ENCODE assay signal across 24 cellular contexts in the genomic region with DNA sequence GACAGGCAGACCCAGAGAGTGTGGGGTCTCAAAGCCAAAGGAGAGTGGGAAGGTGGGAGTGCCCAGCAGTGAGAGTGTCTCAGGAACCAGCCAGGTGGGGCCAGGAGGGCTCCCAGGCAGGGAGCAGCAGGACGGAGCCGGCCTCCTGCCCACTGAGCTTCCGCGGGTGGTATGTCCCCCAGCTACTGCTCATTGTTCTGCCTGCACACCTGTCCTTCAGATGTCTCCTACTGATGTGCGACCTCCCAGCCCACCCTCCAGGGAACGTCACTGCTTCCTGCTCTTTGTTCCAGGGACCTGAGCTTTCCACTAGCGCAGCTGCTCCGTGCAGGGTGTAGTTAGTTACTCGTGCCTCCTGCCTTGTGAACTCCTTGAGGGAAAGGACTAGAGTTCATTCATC.
DNase-seq lines count a peak whose midpoint lies in the region; FAIRE-seq and TF ChIP-seq lines count a peak whose summit lies in the region.
"Had no signal": no experiment of that assay in that cellular context is flagged by ENCODE, and none has a peak within 500 bp of the region (broad histone marks: within the 10 kb centered on the region; RNA-seq: fewer than 3 reads in every experiment).

No MANE protein-coding gene starts in this region.

- no peak for TF ChIP-seq RAD21 in H1 (IDR thresholded peaks at IDR 0.05 in 1 of 2, conservative IDR thresholded peaks at IDR 0.05 in 1 of 2; ENCODE audit: low read depth in 2 of 2, low read length in 2 of 2)

- H3K9me3 ChIP-seq in BLaER1 treated with 17β-estradiol and CSF1 and Interleukin-3, amounts not matched to agents 10 nM and 100 nM (replicated peaks in 1 of 11), result peaks cover 10 to 24% (median 13%) of the 10 kb centered on the region in 11 experiments
- no peaks in the 10 kb centered on the region for H3K9me3 ChIP-seq in H9 (ENCODE audit: control insufficient read depth, low read depth, low read length)
- H3K9me3 ChIP-seq in H1 (ENCODE audit: insufficient read depth in 2 of 2, low read depth in 1 of 2, low read length in 1 of 2), result no peaks in the 10 kb centered on the region
- H3K9me3 ChIP-seq: thoracic aorta had no signal

- no peak for TF ChIP-seq POLR2A in H1 (IDR thresholded peaks at IDR 0.05; ENCODE audit: control extremely low read depth in 1 of 2, low read depth in 2 of 2, low read length in 2 of 2)

- H2AK5ac ChIP-seq in H9 (ENCODE audit: insufficient read length, low read length) (no peak overlapping the region), H1 (ENCODE audit: low read depth, low read length) (no peak overlapping the region)

- H3K4me1 ChIP-seq in BLaER1 treated with 17β-estradiol and CSF1 and Interleukin-3, amounts not matched to agents 10 nM and 100 nM, result peaks cover 25 to 66% (median 59%) of the 10 kb centered on the region in 10 experiments
- H3K4me1 ChIP-seq in H9 (ENCODE audit: insufficient read depth, low read length) (peaks cover 2% of the 10 kb centered on the region; the same call in 1 of the 2 replicates), H1 (replicated peaks in 1 of 4; ENCODE audit: control insufficient read depth in 3 of 4, insufficient read depth in 4 of 4, low read length in 3 of 4) (peaks cover 0 to 16% (median 10%) of the 10 kb centered on the region in 4 experiments; a peak in 6 of 7 replicates), rectal smooth muscle tissue (ENCODE audit: control insufficient read depth, insufficient read depth, low read length) (peaks cover 13% of the 10 kb centered on the region)

- H3K27ac Mint-ChIP-seq in H9, result peak overlapping the region; percentile 47 to 88 (median 70); a peak in 5 of 7 replicates
- H3K27ac Mint-ChIP-seq in activated T-helper 1 cell treated with anti-CD3 and anti-CD28 coated beads, Interleukin-12 subunit alpha, Interleukin-12 subunit beta, Interleukin-2, Interleukin-4 antibody, amounts not matched to agents 30 ng/mL and 10 ng/mL and 1 ng/mL, durations not matched to agents 14 hours and 24 hours and 36 hours, result no peak overlapping the region
- H3K27ac Mint-ChIP-seq: natural killer cell treated with Interleukin-12 subunit alpha and Interleukin-12 subunit beta and Interleukin-15 and Interleukin-18, amount 100 ng/mL, for 72 hours had no signal

- no peaks in the 10 kb centered on the region for H3K27me3 ChIP-seq in BLaER1 treated with 17β-estradiol and CSF1 and Interleukin-3, amounts not matched to agents 10 nM and 100 nM
- H3K27me3 ChIP-seq in H9 (ENCODE audit: insufficient read depth, low read length), result no peaks in the 10 kb centered on the region
- H3K27me3 ChIP-seq in H1 (replicated peaks in 1 of 4; ENCODE audit: control insufficient read depth in 3 of 4, extremely low read depth in 1 of 4, insufficient read depth in 3 of 4, low read length in 3 of 4), result no peaks in the 10 kb centered on the region
- no peaks in the 10 kb centered on the region for H3K27me3 ChIP-seq in rectal smooth muscle tissue (ENCODE audit: control insufficient read depth, insufficient read depth, low read length)
- H3K27me3 ChIP-seq: spleen had no signal

- H2BK20ac ChIP-seq in H9 (ENCODE audit: low read depth, low read length, poor library complexity, severe bottlenecking) (no peak overlapping the region), H1 (ENCODE audit: low read length) (no peak overlapping the region)

- TF ChIP-seq CTCF in H9 (conservative IDR thresholded peaks at IDR 0.05) (no peak), H1 (IDR thresholded peaks at IDR 0.05; ENCODE audit: control extremely low read depth in 1 of 3, insufficient read depth in 1 of 3, low read depth in 1 of 3, low read length in 3 of 3) (no peak)

- H3K4me2 ChIP-seq in BLaER1 treated with 17β-estradiol and CSF1 and Interleukin-3, amounts not matched to agents 10 nM and 100 nM, result peak overlapping the region in 8 of 11 experiments; percentile 13 to 99 (median 73); a peak in 14 of 22 replicates
- no peak overlapping the region for H3K4me2 ChIP-seq in H9 (ENCODE audit: insufficient read depth, insufficient read length, low read length)
- H3K4me2 ChIP-seq in H1 (ENCODE audit: insufficient read depth in 1 of 2, low read depth in 2 of 2, low read length in 2 of 2), result no peak overlapping the region

- H3K27me3 Mint-ChIP-seq in H9 (ENCODE audit: low read depth), result no peaks in the 10 kb centered on the region
- peaks cover 10% of the 10 kb centered on the region for H3K27me3 Mint-ChIP-seq in activated T-helper 1 cell treated with anti-CD3 and anti-CD28 coated beads, Interleukin-12 subunit alpha, Interleukin-12 subunit beta, Interleukin-2, Interleukin-4 antibody, amounts not matched to agents 30 ng/mL and 10 ng/mL and 1 ng/mL, durations not matched to agents 14 hours and 24 hours and 36 hours (ENCODE audit: insufficient read depth)

- H2BK120ac ChIP-seq in H9 (ENCODE audit: low read depth, low read length, poor library complexity, severe bottlenecking), result no peak overlapping the region
- no peak overlapping the region for H2BK120ac ChIP-seq in H1 (replicated peaks; ENCODE audit: low read depth, low read length)

- peaks cover 40% of the 10 kb centered on the region in 2 experiments for H3K4me1 Mint-ChIP-seq in H9
- peaks cover 19% of the 10 kb centered on the region for H3K4me1 Mint-ChIP-seq in activated T-helper 1 cell treated with anti-CD3 and anti-CD28 coated beads, Interleukin-12 subunit alpha, Interleukin-12 subunit beta, Interleukin-2, Interleukin-4 antibody, amounts not matched to agents 30 ng/mL and 10 ng/mL and 1 ng/mL, durations not matched to agents 14 hours and 24 hours and 36 hours (ENCODE audit: low read depth)

- H2AFZ ChIP-seq in H9 (ENCODE audit: low read length) (no peak overlapping the region), H1 (ENCODE audit: low read length) (no peak overlapping the region)

- H3K14ac ChIP-seq in H9 (ENCODE audit: insufficient read depth, low read length) (no peak overlapping the region; the same call in 1 of the 2 replicates), H1 (ENCODE audit: insufficient read length) (no peak overlapping the region)

- H3K4me3 ChIP-seq in BLaER1 treated with 17β-estradiol and CSF1 and Interleukin-3, amounts not matched to agents 10 nM and 100 nM, result no peak overlapping the region
- H3K4me3 ChIP-seq in H1 (ENCODE audit: extremely low read depth in 1 of 4, insufficient read depth in 2 of 4, low read depth in 3 of 4, low read length in 4 of 4) (no peak overlapping the region), rectal smooth muscle tissue (ENCODE audit: low read length) (no peak overlapping the region)
- H3K4me3 ChIP-seq: spleen, thoracic aorta had no signal

- CTCF ChIA-PET in H1 (lab: Charles Lee; ENCODE audit: partially characterized antibody), result interaction anchor here (1.0 kb wide), 1 partner anchor 45 kb away, joined by 3 read pairs; no protein-coding TSS in a partner anchor

- H3K9me3 Mint-ChIP-seq in H9, result no peaks in the 10 kb centered on the region; a peak in 1 of 5 replicates
- H3K9me3 Mint-ChIP-seq in activated T-helper 1 cell treated with anti-CD3 and anti-CD28 coated beads, Interleukin-12 subunit alpha, Interleukin-12 subunit beta, Interleukin-2, Interleukin-4 antibody, amounts not matched to agents 30 ng/mL and 10 ng/mL and 1 ng/mL, durations not matched to agents 14 hours and 24 hours and 36 hours, result no peaks in the 10 kb centered on the region
- H3K9me3 Mint-ChIP-seq: natural killer cell treated with Interleukin-12 subunit alpha and Interleukin-12 subunit beta and Interleukin-15 and Interleukin-18, amount 100 ng/mL, for 72 hours had no signal

- H3K23ac ChIP-seq in H9 (ENCODE audit: insufficient read length, low read depth, low read length) (no peak overlapping the region), H1 (ENCODE audit: insufficient read length) (no peak overlapping the region)

- DNase-seq in H9, result peak; percentile 28
- DNase-seq in H1 (ENCODE audit: low read depth in 1 of 2, low spot score in 2 of 2), result no peak
- DNase-seq in stimulated activated CD4-positive, alpha-beta T cell treated with anti-CD3 and anti-CD28 coated beads, Interleukin-15, amount 100 ng/mL, for 24 hours, result no peak
- DNase-seq in effector CD8-positive, alpha-beta T cell (lab: John Stamatoyannopoulos, UW), result no peak
- DNase-seq in activated T-helper 1 cell treated with anti-CD3 and anti-CD28 coated beads, Interleukin-12 subunit alpha, Interleukin-12 subunit beta, Interleukin-2, Interleukin-4 antibody, amounts not matched to agents 30 ng/mL and 10 ng/mL and 1 ng/mL, durations not matched to agents 14 hours and 24 hours and 36 hours (ENCODE audit: low spot score), result no peak
- DNase-seq: activated CD8-positive, alpha-beta memory T cell treated with anti-CD3 and anti-CD28 coated beads for 24 hours; activated naive CD4-positive, alpha-beta T cell treated with anti-CD3 and anti-CD28 coated beads, Interleukin-2, amount 50 U/mL, for 16 hours; activated T-cell treated with anti-CD3 and anti-CD28 coated beads, Interleukin-2, amount 50 U/mL, for 48 hours; DND-41; hypothalamus; KG1; kidney glomerular epithelial cell; NCI-H2107; NCI-H82; spleen; T-helper 2 cell had no signal

- H4K91ac ChIP-seq in H9 (ENCODE audit: insufficient read length, low read depth, low read length) (no peak overlapping the region), H1 (replicated peaks; ENCODE audit: insufficient read length, low read length) (no peak overlapping the region)

- H3K4ac ChIP-seq in H9 (ENCODE audit: low read depth, low read length), result no peak overlapping the region
- H3K4ac ChIP-seq in H1 (replicated peaks; ENCODE audit: insufficient read length, low read depth, low read length), result no peak overlapping the region

- H3K36me3 Mint-ChIP-seq in H9 (ENCODE audit: insufficient read depth in 1 of 3, low read depth in 3 of 3), result peaks cover 36 to 65% (median 42%) of the 10 kb centered on the region in 3 experiments; a peak in 6 of 7 replicates
- no peaks in the 10 kb centered on the region for H3K36me3 Mint-ChIP-seq in activated T-helper 1 cell treated with anti-CD3 and anti-CD28 coated beads, Interleukin-12 subunit alpha, Interleukin-12 subunit beta, Interleukin-2, Interleukin-4 antibody, amounts not matched to agents 30 ng/mL and 10 ng/mL and 1 ng/mL, durations not matched to agents 14 hours and 24 hours and 36 hours (ENCODE audit: low read depth)

- H3K18ac ChIP-seq in H9 (ENCODE audit: insufficient read length, low read depth, low read length) (no peak overlapping the region), H1 (ENCODE audit: extremely low read depth, low read length) (no peak overlapping the region)

- H3K23me2 ChIP-seq in H9 (ENCODE audit: insufficient read length, low read depth, low read length, poor library complexity, severe bottlenecking), result no peaks in the 10 kb centered on the region
- 0 out of 2 replicates have a peak, but pooled peaks cover 2% of the 10 kb centered on the region for H3K23me2 ChIP-seq in H1 (ENCODE audit: low read depth, low read length)

- intact Hi-C loops in activated T-helper 1 cell treated with anti-CD3 and anti-CD28 coated beads, Interleukin-12 subunit alpha, Interleukin-12 subunit beta, Interleukin-2, Interleukin-4 antibody, amounts not matched to agents 30 ng/mL and 10 ng/mL and 1 ng/mL, durations not matched to agents 14 hours and 24 hours and 36 hours (cut with micrococcal nuclease), result no loop called here

- no peak overlapping the region for H4K5ac ChIP-seq in H9 (ENCODE audit: insufficient read length, low read depth, low read length)
- no peak overlapping the region for H4K5ac ChIP-seq in H1 (ENCODE audit: insufficient read length, low read depth, low read length)

- H3K79me1 ChIP-seq in H9 (ENCODE audit: insufficient read depth, low read depth, low read length, poor library complexity, severe bottlenecking) (no peaks in the 10 kb centered on the region), H1 (ENCODE audit: low read depth, low read length) (no peaks in the 10 kb centered on the region)

- H4K20me1 ChIP-seq in BLaER1 treated with 17β-estradiol and CSF1 and Interleukin-3, amounts not matched to agents 10 nM and 100 nM, result peaks cover 0 to 2% (median 0%) of the 10 kb centered on the region in 11 experiments; a peak in 1 of 22 replicates
- H4K20me1 ChIP-seq in H9 (ENCODE audit: control insufficient read depth, insufficient read depth, insufficient read length) (no peaks in the 10 kb centered on the region), H1 (replicated peaks in 1 of 2; ENCODE audit: control insufficient read depth in 1 of 2, insufficient read depth in 2 of 2, low read length in 2 of 2) (peaks cover 0 to 3% of the 10 kb centered on the region in 2 experiments)

- no peak overlapping the region for H3K4me3 Mint-ChIP-seq in H9
- H3K4me3 Mint-ChIP-seq in activated T-helper 1 cell treated with anti-CD3 and anti-CD28 coated beads, Interleukin-12 subunit alpha, Interleukin-12 subunit beta, Interleukin-2, Interleukin-4 antibody, amounts not matched to agents 30 ng/mL and 10 ng/mL and 1 ng/mL, durations not matched to agents 14 hours and 24 hours and 36 hours, result no peak overlapping the region
- H3K4me3 Mint-ChIP-seq: natural killer cell treated with Interleukin-12 subunit alpha and Interleukin-12 subunit beta and Interleukin-15 and Interleukin-18, amount 100 ng/mL, for 72 hours had no signal

- H2BK12ac ChIP-seq in H9 (ENCODE audit: insufficient read length, low read depth, low read length) (no peak overlapping the region), H1 (ENCODE audit: low read depth, low read length) (no peak overlapping the region)

- H3K56ac ChIP-seq in H9 (ENCODE audit: insufficient read length, low read depth, low read length) (no peak overlapping the region), H1 (replicated peaks; ENCODE audit: insufficient read length, low read depth, low read length) (no peak overlapping the region)

- no peak overlapping the region; a peak in 1 of 22 replicates for H3K27ac ChIP-seq in BLaER1 treated with 17β-estradiol and CSF1 and Interleukin-3, amounts not matched to agents 10 nM and 100 nM
- no peak overlapping the region for H3K27ac ChIP-seq in H9 (ENCODE audit: insufficient read length, low read depth, low read length)
- no peak overlapping the region for H3K27ac ChIP-seq in H1 (ENCODE audit: low read depth, low read length)
- peak overlapping the region; percentile 81 for H3K27ac ChIP-seq in rectal smooth muscle tissue (ENCODE audit: low read depth, low read length)
- H3K27ac ChIP-seq: thoracic aorta, WERI-Rb-1 had no signal

- POLR2A ChIA-PET in H1 (lab: Charles Lee; ENCODE audit: partially characterized antibody), result no interaction called here

- no peak for TF ChIP-seq EP300 in H1 (IDR thresholded peaks at IDR 0.05; ENCODE audit: borderline replicate concordance in 1 of 2, low read depth in 2 of 2, low read length in 2 of 2)

- H3T11ph ChIP-seq in H9 (ENCODE audit: low read length), result no peak overlapping the region

- H3K9ac ChIP-seq in BLaER1 treated with 17β-estradiol and CSF1 and Interleukin-3, amounts not matched to agents 10 nM and 100 nM, result peak overlapping the region in 2 of 11 experiments; percentile 16 to 18; a peak in 1 of 22 replicates
- H3K9ac ChIP-seq in H9 (ENCODE audit: extremely low read depth, insufficient read length, low read length), result no peak overlapping the region
- H3K9ac ChIP-seq in H1 (replicated peaks in 1 of 4; ENCODE audit: extremely low read depth in 1 of 4, low read depth in 3 of 4, low read length in 3 of 4), result no peak overlapping the region
- H3K9ac ChIP-seq in rectal smooth muscle tissue (ENCODE audit: low read length), result no peak overlapping the region

- H4K8ac ChIP-seq in H9 (replicated peaks; ENCODE audit: insufficient read length, low read depth, low read length) (no peak overlapping the region), H1 (ENCODE audit: extremely low read depth, insufficient read depth, low read length) (no peak overlapping the region)

- H3K79me2 ChIP-seq in H9 (ENCODE audit: insufficient read depth, low read length) (no peaks in the 10 kb centered on the region), H1 (ENCODE audit: control insufficient read depth in 1 of 2, insufficient read depth in 2 of 2, low read length in 2 of 2) (no peaks in the 10 kb centered on the region; a peak in 1 of 4 replicates)

- no CpG with 5 or more reads among the region's 9 CpGs for WGBS in H9 (ENCODE audit: extremely low coverage, insufficient read length, low lambda C conversion rate)
- WGBS in H1 (ENCODE audit: extremely low coverage in 1 of 2, insufficient coverage in 1 of 2, insufficient read length in 1 of 2, insufficient replicate concordance in 2 of 2, low coverage in 1 of 2, low lambda C conversion rate in 2 of 2, missing lambda C conversion rate in 1 of 2), 2 experiments, result 88% methylated on average over 9 of the region's 9 CpGs; no CpG with 5 or more reads in 1 of the 2 experiments

- no peak overlapping the region for H2BK15ac ChIP-seq in H9 (ENCODE audit: low read depth, low read length)
- H2BK15ac ChIP-seq in H1 (ENCODE audit: low read length), result no peak overlapping the region

- peaks cover 16 to 62% (median 46%) of the 10 kb centered on the region in 11 experiments for H3K36me3 ChIP-seq in BLaER1 treated with 17β-estradiol and CSF1 and Interleukin-3, amounts not matched to agents 10 nM and 100 nM
- H3K36me3 ChIP-seq in H1 (ENCODE audit: control insufficient read depth in 2 of 4, insufficient read depth in 4 of 4, low read length in 3 of 4) (peaks cover 2 to 19% (median 14%) of the 10 kb centered on the region in 4 experiments; a peak in 7 of 8 replicates), rectal smooth muscle tissue (ENCODE audit: control insufficient read depth, insufficient read depth, low read length) (peaks cover 34% of the 10 kb centered on the region)

- no peak overlapping the region for H2BK5ac ChIP-seq in H9 (ENCODE audit: insufficient read length, low read length)
- peak overlapping the region; percentile 56 for H2BK5ac ChIP-seq in H1 (ENCODE audit: low read depth, low read length)

- FAIRE-seq in H1 (lab: Jason Lieb, UNC), result no peak
- FAIRE-seq: astrocyte, colon, endothelial cell of umbilical vein had no signal

Comparison
In these comparisons a context has a peak if more than half of its experiments do, and no peak if none do; other contexts are left out.
1. H3K4me2 ChIP-seq: peak in BLaER1 treated with 17β-estradiol and CSF1 and Interleukin-3, amounts not matched to agents 10 nM and 100 nM (8 of 11); none in H9 (single experiment) and H1 (0 of 2).